27 cellular contexts compared by ENCODE assay signal in the genomic region with DNA sequence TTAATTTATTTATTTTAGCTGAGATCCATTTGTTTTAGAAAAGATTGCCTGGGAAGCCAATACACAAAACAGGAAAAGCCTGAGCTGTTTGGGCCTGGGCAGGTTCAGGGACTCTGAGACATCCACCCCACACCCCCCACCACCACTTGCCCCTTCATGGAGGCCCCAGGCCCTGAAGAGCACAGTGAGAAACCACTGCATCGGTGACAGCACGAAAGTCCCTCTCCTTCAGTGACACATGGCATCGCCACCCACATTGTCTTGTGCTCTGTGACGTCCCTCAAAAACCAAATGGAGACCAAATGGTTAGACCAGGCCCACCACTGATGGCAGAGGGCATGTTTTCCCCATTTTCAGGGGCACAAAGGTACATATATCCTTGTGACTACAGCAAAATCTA.
"Had no signal": no experiment of that assay in that cellular context is flagged by ENCODE, and none has a peak within 500 bp of the region (broad histone marks: within the 10 kb centered on the region; RNA-seq: fewer than 3 reads in every experiment).

No MANE protein-coding gene starts in this region.

- DNase-seq: colonic mucosa; cortex of kidney; dermis blood vessel endothelial cell; dorsolateral prefrontal cortex; effector CD4-positive, alpha-beta T cell; effector CD8-positive, alpha-beta T cell; effector memory CD4-positive, alpha-beta T cell; effector memory CD8-positive, alpha-beta T cell; endodermal cell; erythroblast; esophagus squamous epithelium; foreskin fibroblast; foreskin keratinocyte; foreskin melanocyte; gastrocnemius medialis; glutamatergic neuron; heart left ventricle; heart right ventricle had no signal

- ATAC-seq: effector memory CD8-positive, alpha-beta T cell; esophagus mucosa; foreskin keratinocyte; gastrocnemius medialis; gastroesophageal sphincter; heart left ventricle; heart right ventricle had no signal

- H3K27me3 ChIP-seq: colonic mucosa, dorsolateral prefrontal cortex, esophagus muscularis mucosa, esophagus squamous epithelium, foreskin keratinocyte, gastrocnemius medialis, gastroesophageal sphincter, heart left ventricle, heart right ventricle had no signal

- FAIRE-seq: colon, endometrium, endothelial cell of umbilical vein, frontal cortex had no signal

- H3K4me1 ChIP-seq: colonic mucosa, esophagus muscularis mucosa, esophagus squamous epithelium, foreskin keratinocyte, gastrocnemius medialis, gastroesophageal sphincter had no signal

- H3K27ac ChIP-seq: colonic mucosa, coronary artery, epithelial cell of prostate, esophagus muscularis mucosa, esophagus squamous epithelium, foreskin keratinocyte, gastrocnemius medialis, gastroesophageal sphincter, heart left ventricle, heart right ventricle had no signal

- H3K36me3 ChIP-seq: colonic mucosa, esophagus muscularis mucosa, esophagus squamous epithelium, gastrocnemius medialis, gastroesophageal sphincter, heart left ventricle, heart right ventricle had no signal

- H3K4me3 ChIP-seq: colonic mucosa, coronary artery, dorsolateral prefrontal cortex, esophagus muscularis mucosa, esophagus squamous epithelium, gastrocnemius medialis, gastroesophageal sphincter, heart left ventricle, heart right ventricle had no signal

- H3K9me3 ChIP-seq: colonic mucosa, esophagus muscularis mucosa, esophagus squamous epithelium, gastrocnemius medialis, gastroesophageal sphincter, heart left ventricle, heart right ventricle had no signal
